8 cellular contexts compared by ENCODE assay signal in the genomic region with DNA sequence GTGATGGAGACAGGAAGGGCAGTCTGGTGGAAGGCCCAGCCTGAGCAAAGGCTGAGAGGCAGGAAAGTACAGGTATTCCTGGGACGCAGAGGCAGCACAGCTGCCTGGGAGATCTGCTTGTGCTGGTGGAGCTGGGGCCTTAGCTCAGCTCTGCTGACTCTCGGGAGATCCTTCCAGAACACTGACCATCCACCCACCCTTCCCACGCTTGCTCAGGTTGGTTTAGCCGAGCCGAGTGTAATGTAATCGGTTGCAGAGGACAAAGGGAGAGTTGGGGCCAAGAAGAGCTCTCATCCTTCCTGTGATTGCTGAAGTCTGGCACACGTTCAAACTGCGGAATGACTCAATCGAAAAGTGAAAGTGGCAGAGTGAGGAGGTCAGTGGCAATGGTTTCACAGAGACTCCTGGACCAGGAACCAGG. TPM values are rescaled to one million over a fixed set of nuclear protein-coding genes. Genes with fewer than 3 reads are reported as not detected.
DNase-seq lines count a peak whose midpoint lies in the region; ATAC-seq and TF ChIP-seq lines count a peak whose summit lies in the region.

No MANE protein-coding gene starts in this region.

- H3K36me3 ChIP-seq in liver (ENCODE audit: control insufficient read depth in 4 of 4, insufficient read depth in 3 of 4, low read depth in 1 of 4, low read length in 3 of 4) = no peaks in the 10 kb centered on the region

- H3K4me1 ChIP-seq in liver (ENCODE audit: control insufficient read depth in 4 of 4, insufficient read depth in 4 of 4, low read length in 3 of 4) = peaks cover 0 to 7% (median 1%) of the 10 kb centered on the region in 4 donors

- H3K4me3 ChIP-seq in WI38 (ENCODE audit: low read depth, low read length) (0 out of 2 replicates have a peak overlapping the region, but pooled peaks have one; percentile 10), liver (ENCODE audit: low read depth in 1 of 3, low read length in 3 of 3) (no peak overlapping the region)

- peak; percentile 35 for ATAC-seq in HG03442 (IDR thresholded peaks at IDR 0.05; ENCODE audit: unreplicated experiment)
- ATAC-seq in HG02870 (IDR thresholded peaks at IDR 0.05; ENCODE audit: unreplicated experiment) = no peak
- ATAC-seq in GM18502 (IDR thresholded peaks at IDR 0.05; ENCODE audit: poor library complexity, unreplicated experiment) = no peak

- no peaks in the 10 kb centered on the region for H3K9me3 ChIP-seq in liver (ENCODE audit: control insufficient read depth in 4 of 4, low read length in 3 of 4)

- H3K27ac ChIP-seq in liver (ENCODE audit: low read depth in 1 of 2, low read length in 2 of 2) = no peak overlapping the region

- TF ChIP-seq CTCF in WI38 (IDR thresholded peaks at IDR 0.05; ENCODE audit: low read depth, low read length) (no peak), liver (IDR thresholded peaks at IDR 0.05; ENCODE audit: low read depth, low read length, missing input control) (no peak)

- WGBS in liver = 18% methylated on average over 9 of the region's 9 CpGs

- no peaks in the 10 kb centered on the region for H3K27me3 ChIP-seq in liver (ENCODE audit: control insufficient read depth in 4 of 4, insufficient read depth in 4 of 4, low read length in 3 of 4)

- DNase-seq in COLO829 (ENCODE audit: low spot score) (peak; percentile 59), cerebellar nuclear complex (lab: John Stamatoyannopoulos, UW) (no peak)
- DNase-seq in activated naive CD4-positive, alpha-beta T cell (lab: John Stamatoyannopoulos, UW) = no peak

- TF ChIP-seq RAD21 in liver (IDR thresholded peaks at IDR 0.05) = no peak

- H3K9ac ChIP-seq in liver (ENCODE audit: low read depth in 1 of 2, low read length in 2 of 2) = no peak overlapping the region

TF ChIP-seq in liver, 16 proteins besides CTCF, POLR2A, EP300 and RAD21:
- TF ChIP-seq TAF1 (conservative IDR thresholded peaks at IDR 0.05) (no peak), ATF3 (IDR thresholded peaks at IDR 0.05) (peak; percentile 57), NR2F2 (IDR thresholded peaks at IDR 0.05) (no peak), RXRA (IDR thresholded peaks at IDR 0.05) (peak in 1 of 2 donors; percentile 25), JUND (IDR thresholded peaks at IDR 0.05) (peak in 1 of 2 donors; percentile 63), HNF4A (conservative IDR thresholded peaks at IDR 0.05) (peak in 1 of 2 donors; percentile 13), FOXA2 (IDR thresholded peaks at IDR 0.05) (no peak)
- TF ChIP-seq, protein P1, sequence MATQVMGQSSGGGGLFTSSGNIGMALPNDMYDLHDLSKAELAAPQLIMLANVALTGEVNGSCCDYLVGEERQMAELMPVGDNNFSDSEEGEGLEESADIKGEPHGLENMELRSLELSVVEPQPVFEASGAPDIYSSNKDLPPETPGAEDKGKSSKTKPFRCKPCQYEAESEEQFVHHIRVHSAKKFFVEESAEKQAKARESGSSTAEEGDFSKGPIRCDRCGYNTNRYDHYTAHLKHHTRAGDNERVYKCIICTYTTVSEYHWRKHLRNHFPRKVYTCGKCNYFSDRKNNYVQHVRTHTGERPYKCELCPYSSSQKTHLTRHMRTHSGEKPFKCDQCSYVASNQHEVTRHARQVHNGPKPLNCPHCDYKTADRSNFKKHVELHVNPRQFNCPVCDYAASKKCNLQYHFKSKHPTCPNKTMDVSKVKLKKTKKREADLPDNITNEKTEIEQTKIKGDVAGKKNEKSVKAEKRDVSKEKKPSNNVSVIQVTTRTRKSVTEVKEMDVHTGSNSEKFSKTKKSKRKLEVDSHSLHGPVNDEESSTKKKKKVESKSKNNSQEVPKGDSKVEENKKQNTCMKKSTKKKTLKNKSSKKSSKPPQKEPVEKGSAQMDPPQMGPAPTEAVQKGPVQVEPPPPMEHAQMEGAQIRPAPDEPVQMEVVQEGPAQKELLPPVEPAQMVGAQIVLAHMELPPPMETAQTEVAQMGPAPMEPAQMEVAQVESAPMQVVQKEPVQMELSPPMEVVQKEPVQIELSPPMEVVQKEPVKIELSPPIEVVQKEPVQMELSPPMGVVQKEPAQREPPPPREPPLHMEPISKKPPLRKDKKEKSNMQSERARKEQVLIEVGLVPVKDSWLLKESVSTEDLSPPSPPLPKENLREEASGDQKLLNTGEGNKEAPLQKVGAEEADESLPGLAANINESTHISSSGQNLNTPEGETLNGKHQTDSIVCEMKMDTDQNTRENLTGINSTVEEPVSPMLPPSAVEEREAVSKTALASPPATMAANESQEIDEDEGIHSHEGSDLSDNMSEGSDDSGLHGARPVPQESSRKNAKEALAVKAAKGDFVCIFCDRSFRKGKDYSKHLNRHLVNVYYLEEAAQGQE (IDR thresholded peaks at IDR 0.05) = no peak
- TF ChIP-seq, protein P2, sequence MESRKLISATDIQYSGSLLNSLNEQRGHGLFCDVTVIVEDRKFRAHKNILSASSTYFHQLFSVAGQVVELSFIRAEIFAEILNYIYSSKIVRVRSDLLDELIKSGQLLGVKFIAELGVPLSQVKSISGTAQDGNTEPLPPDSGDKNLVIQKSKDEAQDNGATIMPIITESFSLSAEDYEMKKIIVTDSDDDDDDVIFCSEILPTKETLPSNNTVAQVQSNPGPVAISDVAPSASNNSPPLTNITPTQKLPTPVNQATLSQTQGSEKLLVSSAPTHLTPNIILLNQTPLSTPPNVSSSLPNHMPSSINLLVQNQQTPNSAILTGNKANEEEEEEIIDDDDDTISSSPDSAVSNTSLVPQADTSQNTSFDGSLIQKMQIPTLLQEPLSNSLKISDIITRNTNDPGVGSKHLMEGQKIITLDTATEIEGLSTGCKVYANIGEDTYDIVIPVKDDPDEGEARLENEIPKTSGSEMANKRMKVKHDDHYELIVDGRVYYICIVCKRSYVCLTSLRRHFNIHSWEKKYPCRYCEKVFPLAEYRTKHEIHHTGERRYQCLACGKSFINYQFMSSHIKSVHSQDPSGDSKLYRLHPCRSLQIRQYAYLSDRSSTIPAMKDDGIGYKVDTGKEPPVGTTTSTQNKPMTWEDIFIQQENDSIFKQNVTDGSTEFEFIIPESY (IDR thresholded peaks at IDR 0.05) = no peak

RNA-seq across cellular contexts. Expression of gene GPR78, which starts 43.1 kb away (rescaled TPM):
- not detected for total RNA-seq in liver
- polyA plus RNA-seq in liver = not detected

RNA-seq across cellular contexts. Expression of gene CPZ, which starts 55.5 kb away (rescaled TPM):
- total RNA-seq in liver = 1 to 10 TPM; 1.1 to 1.8 TPM
- polyA plus RNA-seq in liver = 1 to 10 TPM in 1 of 2 donors, under 1 TPM in 1; 0.51 to 1.6 TPM
